ENCODE assay signal across 24 cellular contexts in genomic region chr17:63937319-63937718, GRCh38. TPM values are rescaled to one million over a fixed set of nuclear protein-coding genes. Genes with fewer than 3 reads are reported as not detected.
"Had no signal": no experiment of that assay in that cellular context is flagged by ENCODE, and none has a peak within 500 bp of the region (broad histone marks: within the 10 kb centered on the region; RNA-seq: fewer than 3 reads in every experiment).

No MANE protein-coding gene starts in this region.

- H3K4me3 Mint-ChIP-seq: naive thymus-derived CD8-positive, alpha-beta T cell had no signal

- H3K27me3 Mint-ChIP-seq: naive thymus-derived CD8-positive, alpha-beta T cell had no signal

- H3K4me3 ChIP-seq: dorsolateral prefrontal cortex, heart right ventricle, spleen had no signal

- H3K27ac ChIP-seq: dorsolateral prefrontal cortex, heart right ventricle, spleen had no signal

- H3K9me3 Mint-ChIP-seq: naive thymus-derived CD8-positive, alpha-beta T cell had no signal

- H3K36me3 Mint-ChIP-seq: naive thymus-derived CD8-positive, alpha-beta T cell had no signal

- ATAC-seq: heart right ventricle; naive thymus-derived CD8-positive, alpha-beta T cell; sciatic nerve had no signal

- H3K27me3 ChIP-seq: spleen had no signal

- DNase-seq: cortex of kidney; dorsolateral prefrontal cortex; effector CD8-positive, alpha-beta T cell; heart right ventricle; hypothalamus; kidney glomerular epithelial cell; mesendoderm; naive thymus-derived CD8-positive, alpha-beta T cell; posterior cingulate gyrus; spleen; stimulated activated CD4-positive, alpha-beta T cell treated with anti-CD3 and anti-CD28 coated beads, Interleukin-15, amount 100 ng/mL, for 24 hours; stimulated activated CD4-positive, alpha-beta T cell treated with anti-CD3 and anti-CD28 coated beads, Interleukin-1b, Interleukin-23, amount 100 ng/mL, for 48 hours; stimulated activated CD4-positive, alpha-beta T cell treated with anti-CD3 and anti-CD28 coated beads, Interleukin-4, amount 100 ng/mL, for 24 hours; stimulated activated naive CD4-positive, alpha-beta T cell treated with Interleukin-2 at 50 U/mL for 16 hours; trophoblast cell had no signal

- H3K9me3 ChIP-seq: heart right ventricle, spleen had no signal

- H3K36me3 ChIP-seq: heart right ventricle, spleen had no signal

RNA-seq across cellular contexts. Expression of gene CD79B, which starts 5.2 kb away (rescaled TPM):
- total RNA-seq: lung microvascular endothelial cell, osteocyte had no signal

RNA-seq across cellular contexts. Expression of gene GH1, which starts 18.7 kb away (rescaled TPM):
- total RNA-seq: frontal cortex; glomerular endothelial cell; heart right ventricle; liver; lung microvascular endothelial cell; mononuclear cell; naive thymus-derived CD8-positive, alpha-beta T cell; osteocyte; pulmonary artery endothelial cell; sciatic nerve; skeletal muscle tissue had no signal

RNA-seq across cellular contexts. Expression of gene CSHL1, which starts 26.3 kb away (rescaled TPM):
- total RNA-seq: dorsolateral prefrontal cortex; frontal cortex; glomerular endothelial cell; heart right ventricle; liver; lung microvascular endothelial cell; mononuclear cell; naive thymus-derived CD8-positive, alpha-beta T cell; osteocyte; pulmonary artery endothelial cell; sciatic nerve; skeletal muscle tissue; spleen had no signal

RNA-seq across cellular contexts. Expression of gene SCN4A, which starts 35.4 kb away (rescaled TPM):
- total RNA-seq: frontal cortex, glomerular endothelial cell, lung microvascular endothelial cell, osteocyte had no signal

RNA-seq across cellular contexts. Expression of gene CSH1, which starts 40.9 kb away (rescaled TPM):
- total RNA-seq: dorsolateral prefrontal cortex; frontal cortex; glomerular endothelial cell; heart right ventricle; liver; lung microvascular endothelial cell; mononuclear cell; naive thymus-derived CD8-positive, alpha-beta T cell; osteocyte; pulmonary artery endothelial cell; sciatic nerve; skeletal muscle tissue; spleen had no signal
